Comparison of ENCODE assay signal across 22 cellular contexts in genomic region chr22:30892731-30893221, GRCh38.
"Had no signal": no experiment of that assay in that cellular context is flagged by ENCODE, and none has a peak within 500 bp of the region (broad histone marks: within the 10 kb centered on the region; RNA-seq: fewer than 3 reads in every experiment).

No MANE protein-coding gene starts in this region.

- H3K27ac Mint-ChIP-seq: activated CD4-positive, alpha-beta T cell treated with anti-CD3 and anti-CD28 coated beads for 36 hours; activated naive CD8-positive, alpha-beta T cell treated with anti-CD3 and anti-CD28 coated beads, Interleukin-2, amount 50 U/mL, for 24 hours; immature natural killer cell; nephron; stimulated activated naive B cell treated with anti-CD40 and anti-IgM and Interleukin-4, amounts not matched to agents 10 μg/mL and 1 μg/mL and 100 μg/mL, for 72 hours had no signal

- H3K4me3 ChIP-seq: body of pancreas, cardiac muscle cell, left lung had no signal

- H3K36me3 ChIP-seq: cardiac muscle cell had no signal

- H3K9me3 ChIP-seq: body of pancreas, left lung had no signal

- H3K27me3 ChIP-seq: body of pancreas, cardiac muscle cell, foreskin keratinocyte, left lung had no signal

- H3K27ac ChIP-seq: body of pancreas, cardiac muscle cell, foreskin keratinocyte, left lung had no signal

- ATAC-seq: activated CD4-positive, alpha-beta T cell treated with anti-CD3 and anti-CD28 coated beads for 36 hours; activated naive CD8-positive, alpha-beta T cell treated with anti-CD3 and anti-CD28 coated beads, Interleukin-2, amount 50 U/mL, for 24 hours; body of pancreas; foreskin keratinocyte; left lung; sciatic nerve; stimulated activated naive B cell treated with anti-CD40 and anti-IgM and Interleukin-4, amounts not matched to agents 10 μg/mL and 1 μg/mL and 100 μg/mL, for 72 hours had no signal

- H3K9me3 Mint-ChIP-seq: activated naive CD4-positive, alpha-beta T cell treated with anti-CD3 and anti-CD28 coated beads for 36 hours; activated naive CD8-positive, alpha-beta T cell treated with anti-CD3 and anti-CD28 coated beads, Interleukin-2, amount 50 U/mL, for 24 hours; immature natural killer cell; nephron; stimulated activated naive B cell treated with anti-CD40 and anti-IgM and Interleukin-4, amounts not matched to agents 10 μg/mL and 1 μg/mL and 100 μg/mL, for 72 hours had no signal

- H3K4me3 Mint-ChIP-seq: activated CD4-positive, alpha-beta T cell treated with anti-CD3 and anti-CD28 coated beads for 36 hours; activated naive CD4-positive, alpha-beta T cell treated with anti-CD3 and anti-CD28 coated beads for 36 hours; activated naive CD8-positive, alpha-beta T cell treated with anti-CD3 and anti-CD28 coated beads, Interleukin-2, amount 50 U/mL, for 24 hours; immature natural killer cell; nephron; stimulated activated naive B cell treated with anti-CD40 and anti-IgM and Interleukin-4, amounts not matched to agents 10 μg/mL and 1 μg/mL and 100 μg/mL, for 72 hours had no signal

- DNase-seq: activated CD4-positive, alpha-beta T cell treated with anti-CD3 and anti-CD28 coated beads for 36 hours; activated CD4-positive, alpha-beta T cell treated with anti-CD3 and anti-CD28 coated beads, Interleukin-2, amount 50 U/mL, for 4 hours; activated effector memory CD4-positive, alpha-beta T cell treated with Interleukin-2 at 50 U/mL for 16 hours; activated naive CD4-positive, alpha-beta T cell treated with anti-CD3 and anti-CD28 coated beads for 36 hours; activated naive CD8-positive, alpha-beta T cell treated with anti-CD3 and anti-CD28 coated beads, Interleukin-2, amount 50 U/mL, for 24 hours; anterior cingulate cortex; dermis blood vessel endothelial cell; effector CD8-positive, alpha-beta T cell; foreskin keratinocyte; immature natural killer cell; kidney glomerular epithelial cell; midbrain; small intestine; stimulated activated CD4-positive, alpha-beta T cell treated with anti-CD3 and anti-CD28 coated beads, Interleukin-15, amount 100 ng/mL, for 24 hours; stimulated activated naive B cell treated with anti-CD40 and anti-IgM and Interleukin-4, amounts not matched to agents 10 μg/mL and 1 μg/mL and 100 μg/mL, for 72 hours; T-helper 1 cell; T-helper 9 cell had no signal

- H3K4me1 Mint-ChIP-seq: nephron had no signal

- H3K4me1 ChIP-seq: body of pancreas, foreskin keratinocyte, left lung had no signal

- H3K27me3 Mint-ChIP-seq: activated CD4-positive, alpha-beta T cell treated with anti-CD3 and anti-CD28 coated beads for 36 hours; activated naive CD8-positive, alpha-beta T cell treated with anti-CD3 and anti-CD28 coated beads, Interleukin-2, amount 50 U/mL, for 24 hours; stimulated activated naive B cell treated with anti-CD40 and anti-IgM and Interleukin-4, amounts not matched to agents 10 μg/mL and 1 μg/mL and 100 μg/mL, for 72 hours had no signal
